In genomic region chr12:91778091-91778819, GRCh38 we compare ENCODE assay signal across 7 cellular contexts.
DNase-seq lines count a peak whose midpoint lies in the region; ATAC-seq and TF ChIP-seq lines count a peak whose summit lies in the region.

No MANE protein-coding gene starts in this region.

- H3K9me3 Mint-ChIP-seq in activated CD4-positive, alpha-beta memory T cell treated with anti-CD3 and anti-CD28 coated beads for 36 hours: no peaks in the 10 kb centered on the region
- H3K9me3 Mint-ChIP-seq in glutamatergic neuron (ENCODE audit: unreplicated experiment): no peaks in the 10 kb centered on the region

- peak overlapping the region; percentile 75 for H3K27ac Mint-ChIP-seq in activated CD4-positive, alpha-beta memory T cell treated with anti-CD3 and anti-CD28 coated beads for 36 hours
- no peak overlapping the region for H3K27ac Mint-ChIP-seq in glutamatergic neuron (ENCODE audit: unreplicated experiment)

- peaks cover 3% of the 10 kb centered on the region for H3K27me3 Mint-ChIP-seq in activated CD4-positive, alpha-beta memory T cell treated with anti-CD3 and anti-CD28 coated beads for 36 hours
- H3K27me3 Mint-ChIP-seq in glutamatergic neuron (ENCODE audit: unreplicated experiment): no peaks in the 10 kb centered on the region

- CTCF ChIA-PET in activated CD4-positive, alpha-beta memory T cell treated with anti-CD3 and anti-CD28 coated beads for 36 hours (lab: Charles Lee): interaction anchor here (0.5 to 1.8 kb wide), 7 partner anchors 32 to 724 kb away, joined by 3 to 15 read pairs (median 3); partner anchors contain the start of gene BTG1

- peaks cover 11% of the 10 kb centered on the region for H3K4me1 ChIP-seq in mucosa of descending colon (ENCODE audit: low read depth)

- H3K4me3 ChIP-seq in mucosa of descending colon: no peak overlapping the region

- H3K36me3 Mint-ChIP-seq in activated CD4-positive, alpha-beta memory T cell treated with anti-CD3 and anti-CD28 coated beads for 36 hours: no peaks in the 10 kb centered on the region
- no peaks in the 10 kb centered on the region for H3K36me3 Mint-ChIP-seq in glutamatergic neuron (ENCODE audit: unreplicated experiment)

- H3K36me3 ChIP-seq in mucosa of descending colon (ENCODE audit: low read depth): no peaks in the 10 kb centered on the region

- no peak for TF ChIP-seq CTCF in mucosa of descending colon (IDR thresholded peaks at IDR 0.05)
- no peak for TF ChIP-seq CTCF in glutamatergic neuron (IDR thresholded peaks at IDR 0.05; ENCODE audit: partially characterized antibody, unreplicated experiment)

- H3K4me1 Mint-ChIP-seq in activated CD4-positive, alpha-beta memory T cell treated with anti-CD3 and anti-CD28 coated beads for 36 hours (ENCODE audit: low read depth): peaks cover 27% of the 10 kb centered on the region
- H3K4me1 Mint-ChIP-seq in glutamatergic neuron (ENCODE audit: low read depth, unreplicated experiment): peaks cover 2% of the 10 kb centered on the region

- POLR2A ChIA-PET in activated CD4-positive, alpha-beta memory T cell treated with anti-CD3 and anti-CD28 coated beads for 36 hours (lab: Charles Lee): interaction anchor here (1.0 to 2.0 kb wide), 3 partner anchors 99 to 367 kb away, joined by 3 to 13 read pairs (median 4); partner anchors contain the start of gene BTG1

- intact Hi-C loops in activated CD4-positive, alpha-beta memory T cell treated with anti-CD3 and anti-CD28 coated beads for 36 hours (cut with micrococcal nuclease): loop anchor here (2.0 to 10.0 kb wide), 10 partner anchors 33 to 814 kb away; partner anchors contain the start of gene BTG1
- intact Hi-C loops in mucosa of descending colon (cut with DNase I, micrococcal nuclease): no loop called here

- peak; percentile 56 for ATAC-seq in GM19023 (IDR thresholded peaks at IDR 0.05; ENCODE audit: unreplicated experiment)
- peak; percentile 47 for ATAC-seq in HG02884 (IDR thresholded peaks at IDR 0.05; ENCODE audit: unreplicated experiment)
- peak; percentile 53 for ATAC-seq in mucosa of descending colon

- peak overlapping the region; percentile 48 for H3K4me3 Mint-ChIP-seq in activated CD4-positive, alpha-beta memory T cell treated with anti-CD3 and anti-CD28 coated beads for 36 hours
- H3K4me3 Mint-ChIP-seq in glutamatergic neuron (ENCODE audit: unreplicated experiment): no peak overlapping the region

- H3K9me3 ChIP-seq in mucosa of descending colon: no peaks in the 10 kb centered on the region

- DNase-seq in activated CD4-positive, alpha-beta memory T cell treated with anti-CD3 and anti-CD28 coated beads for 36 hours: no peak
- DNase-seq in mucosa of descending colon: peak in 1 of 3 donors; percentile 14
- no peak for DNase-seq in glutamatergic neuron
- no peak for DNase-seq in medulla oblongata (ENCODE audit: extremely low spot score)
- DNase-seq in occipital lobe (lab: John Stamatoyannopoulos, UW): no peak
